In the genomic region with DNA sequence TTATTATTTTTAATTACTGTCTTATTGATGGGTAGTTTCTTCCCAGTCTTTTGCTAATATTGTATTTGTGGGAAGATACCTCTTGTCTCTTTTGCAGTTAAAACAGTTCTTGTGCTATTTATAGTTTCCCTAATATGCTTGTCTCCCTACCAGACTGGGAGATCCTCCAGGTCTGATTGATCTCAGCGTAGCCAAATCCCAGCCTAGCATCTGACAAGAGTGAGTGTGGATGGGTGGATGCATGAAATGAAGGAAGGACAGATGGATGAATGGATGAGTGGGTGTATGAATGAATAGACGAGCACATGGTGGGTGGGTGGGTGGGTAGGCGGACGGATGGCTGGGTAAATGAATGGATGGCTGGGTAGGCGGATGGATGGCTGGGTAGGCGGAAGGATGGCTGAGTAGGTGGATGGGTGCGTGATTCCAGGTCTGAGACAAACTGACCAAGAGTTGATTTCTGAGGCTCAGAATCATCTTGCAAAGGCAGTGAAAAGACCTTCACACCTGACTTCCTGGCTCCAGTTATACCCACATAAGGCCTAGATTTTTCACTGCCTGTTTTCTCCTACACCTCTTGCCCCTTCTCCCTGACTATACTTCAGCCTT, we compare ENCODE assay signal across 1 cellular context.
A peak's percentile ranks its signal among the peaks of the same experiment; 100 is the strongest.
TF ChIP-seq lines count a peak whose summit lies in the region.

No MANE protein-coding gene starts in this region.

TF ChIP-seq in K562, 482 proteins besides CTCF, POLR2A, EP300 and RAD21:
- peak; percentile 6; the same call in 1 of the 2 replicates for TF ChIP-seq MEF2A (IDR thresholded peaks at IDR 0.05; ENCODE audit: control insufficient read depth, low read depth, low read length)
- TF ChIP-seq KHSRP (IDR thresholded peaks at IDR 0.05): no peak
